In genomic region chr1:28172690-28173150, GRCh38 we compare ENCODE assay signal across 7 cellular contexts. TPM values are rescaled to one million over a fixed set of nuclear protein-coding genes. Genes with fewer than 3 reads are reported as not detected.
DNase-seq lines count a peak whose midpoint lies in the region; ATAC-seq and TF ChIP-seq lines count a peak whose summit lies in the region.

No MANE protein-coding gene starts in this region.

- peaks cover 57% of the 10 kb centered on the region for H3K4me1 Mint-ChIP-seq in central memory CD8-positive, alpha-beta T cell
- peaks cover 8% of the 10 kb centered on the region for H3K4me1 Mint-ChIP-seq in endothelial cell (ENCODE audit: unreplicated experiment)

- peak overlapping the region; percentile 81 for H3K27ac Mint-ChIP-seq in central memory CD8-positive, alpha-beta T cell (ENCODE audit: low read depth)
- no peak overlapping the region for H3K27ac Mint-ChIP-seq in endothelial cell (ENCODE audit: unreplicated experiment)

- ATAC-seq in GM19023 (IDR thresholded peaks at IDR 0.05; ENCODE audit: unreplicated experiment): peak; percentile 54
- ATAC-seq in HG02678 (IDR thresholded peaks at IDR 0.05; ENCODE audit: unreplicated experiment): peak; percentile 72
- ATAC-seq in central memory CD8-positive, alpha-beta T cell (replicated peaks; ENCODE audit: extremely low read depth, poor library complexity, severe bottlenecking): peak; percentile 57
- peak; percentile 67 for ATAC-seq in sciatic nerve

- intact Hi-C loops in sciatic nerve (cut with DNase I): no loop called here

- TF ChIP-seq CTCF in endothelial cell (IDR thresholded peaks at IDR 0.05; ENCODE audit: unreplicated experiment): no peak

- H3K27me3 Mint-ChIP-seq in central memory CD8-positive, alpha-beta T cell: no peaks in the 10 kb centered on the region
- H3K27me3 Mint-ChIP-seq in endothelial cell (ENCODE audit: unreplicated experiment): peaks cover 3% of the 10 kb centered on the region

- H3K4me3 Mint-ChIP-seq in central memory CD8-positive, alpha-beta T cell: peak overlapping the region; percentile 82
- H3K4me3 Mint-ChIP-seq in endothelial cell (ENCODE audit: unreplicated experiment): no peak overlapping the region

- H3K36me3 Mint-ChIP-seq in central memory CD8-positive, alpha-beta T cell (ENCODE audit: insufficient read depth): peaks cover 1% of the 10 kb centered on the region
- no peaks in the 10 kb centered on the region for H3K36me3 Mint-ChIP-seq in endothelial cell (ENCODE audit: low read depth, unreplicated experiment)

- H3K9me3 Mint-ChIP-seq in central memory CD8-positive, alpha-beta T cell: no peaks in the 10 kb centered on the region
- H3K9me3 Mint-ChIP-seq in endothelial cell (ENCODE audit: unreplicated experiment): no peaks in the 10 kb centered on the region

- peak; percentile 96 for DNase-seq in NOMO-1 treated with dmso at 0.1 percent for 144 hours (lab: John Stamatoyannopoulos, UW; ENCODE audit: unreplicated experiment)
- peak; percentile 20 to 40 for DNase-seq in central memory CD8-positive, alpha-beta T cell (ENCODE audit: low spot score in 2 of 2)
- DNase-seq in sciatic nerve (ENCODE audit: low spot score): no peak
- no peak for DNase-seq in endothelial cell (ENCODE audit: low spot score)
- DNase-seq in kidney glomerular epithelial cell (lab: John Stamatoyannopoulos, UW): no peak

RNA-seq across cellular contexts. Expression of gene PTAFR, which starts 3.8 kb away (rescaled TPM):
- total RNA-seq in sciatic nerve (7.0 TPM), endothelial cell (ENCODE audit: unreplicated experiment) (0.72 TPM)

Comparison
In these comparisons a context has a peak if more than half of its experiments do, and no peak if none do; other contexts are left out.
1. DNase-seq: peak in NOMO-1 treated with dmso at 0.1 percent for 144 hours (single experiment) and central memory CD8-positive, alpha-beta T cell (2 of 2); none in sciatic nerve (single experiment), endothelial cell (single experiment) and kidney glomerular epithelial cell (single experiment).
2. Peak in every context shown above with its lines, with median percentiles within 50 percentile points of each other: ATAC-seq.